ENCODE assay signal across 21 cellular contexts in genomic region chr16:87704754-87705353, GRCh38.
DNase-seq lines count a peak whose midpoint lies in the region; ATAC-seq, FAIRE-seq and TF ChIP-seq lines count a peak whose summit lies in the region.
"Had no signal": no experiment of that assay in that cellular context is flagged by ENCODE, and none has a peak within 500 bp of the region (broad histone marks: within the 10 kb centered on the region; RNA-seq: fewer than 3 reads in every experiment).

No MANE protein-coding gene starts in this region.

- FAIRE-seq in urothelium cell line (lab: Jason Lieb, UNC) = no peak
- FAIRE-seq: A204.1, G401.6 had no signal

- H4K20me1 ChIP-seq in PC-9 (ENCODE audit: insufficient read depth) = peaks cover 11% of the 10 kb centered on the region; the same call in 1 of the 2 replicates

- no peak overlapping the region for H3K4me3 Mint-ChIP-seq in activated CD4-positive, alpha-beta memory T cell treated with anti-CD3 and anti-CD28 coated beads, Interleukin-2, amount 10 ng/mL, durations not matched to agents 7 days and 5 days
- H3K4me3 Mint-ChIP-seq in activated CD4-positive, alpha-beta memory T cell treated with anti-CD3 and anti-CD28 coated beads for 36 hours = no peak overlapping the region
- H3K4me3 Mint-ChIP-seq in T-helper 17 cell = peak overlapping the region; percentile 52
- H3K4me3 Mint-ChIP-seq in glutamatergic neuron (ENCODE audit: unreplicated experiment) = peak overlapping the region; percentile 55
- H3K4me3 Mint-ChIP-seq: effector memory CD8-positive, alpha-beta T cell; HFFc6 had no signal

- H3K27ac ChIP-seq in PC-9 = no peak overlapping the region
- H3K27ac ChIP-seq: C4-2B, HL-60, left ventricle myocardium inferior, upper lobe of right lung had no signal

- peaks cover 34% of the 10 kb centered on the region for H3K36me3 Mint-ChIP-seq in activated CD4-positive, alpha-beta memory T cell treated with anti-CD3 and anti-CD28 coated beads, Interleukin-2, amount 10 ng/mL, durations not matched to agents 7 days and 5 days (ENCODE audit: low read depth)
- peaks cover 19% of the 10 kb centered on the region for H3K36me3 Mint-ChIP-seq in activated CD4-positive, alpha-beta memory T cell treated with anti-CD3 and anti-CD28 coated beads for 36 hours
- H3K36me3 Mint-ChIP-seq in T-helper 17 cell (ENCODE audit: low read depth) = no peaks in the 10 kb centered on the region
- H3K36me3 Mint-ChIP-seq in glutamatergic neuron (ENCODE audit: unreplicated experiment) = no peaks in the 10 kb centered on the region

- no peak overlapping the region for H3K4me3 ChIP-seq in PC-9
- H3K4me3 ChIP-seq: left ventricle myocardium inferior, upper lobe of right lung had no signal

- intact Hi-C loops in activated CD4-positive, alpha-beta memory T cell treated with anti-CD3 and anti-CD28 coated beads for 36 hours (cut with micrococcal nuclease) = no loop called here
- intact Hi-C loops in posterior cingulate gyrus (cut with DNase I) (loop anchor here (1.0 kb wide), 1 partner anchor 63 kb away; no protein-coding TSS in a partner anchor), PC-9 (cut with micrococcal nuclease; ENCODE audit: unreplicated experiment) (no loop called here)

- no peak for DNase-seq in activated CD4-positive, alpha-beta memory T cell treated with anti-CD3 and anti-CD28 coated beads, Interleukin-2, amount 10 ng/mL, durations not matched to agents 7 days and 5 days
- no peak for DNase-seq in activated CD4-positive, alpha-beta memory T cell treated with anti-CD3 and anti-CD28 coated beads for 36 hours
- DNase-seq in T-helper 17 cell (no peak), glutamatergic neuron (no peak), posterior cingulate gyrus (peak in 7 of 10 donors; percentile 50 to 90 (median 57)), PC-9 (no peak), urothelium cell line (ENCODE audit: low spot score) (no peak)
- DNase-seq in activated T-cell treated with anti-CD3 and anti-CD28 coated beads, Interleukin-2, amount 50 U/mL, for 1 hour = no peak
- DNase-seq: activated T-cell treated with anti-CD3 and anti-CD28 coated beads for 4 hours; effector memory CD8-positive, alpha-beta T cell; HFFc6; left ventricle myocardium inferior; MM.1S; NCI-H2171; NCI-H526 treated with DMSO at 0.1 percent for 48 hours; stimulated activated CD4-positive, alpha-beta T cell treated with anti-CD3 and anti-CD28 coated beads, Interleukin-4, amount 100 ng/mL, for 1 hour had no signal

- H3K27me3 ChIP-seq in PC-9 (ENCODE audit: insufficient read depth, low read depth) = no peaks in the 10 kb centered on the region
- H3K27me3 ChIP-seq: upper lobe of right lung had no signal

- H3K9me3 Mint-ChIP-seq in activated CD4-positive, alpha-beta memory T cell treated with anti-CD3 and anti-CD28 coated beads, Interleukin-2, amount 10 ng/mL, durations not matched to agents 7 days and 5 days = no peaks in the 10 kb centered on the region
- H3K9me3 Mint-ChIP-seq in activated CD4-positive, alpha-beta memory T cell treated with anti-CD3 and anti-CD28 coated beads for 36 hours = no peaks in the 10 kb centered on the region
- peaks cover 14% of the 10 kb centered on the region for H3K9me3 Mint-ChIP-seq in glutamatergic neuron (ENCODE audit: unreplicated experiment)
- H3K9me3 Mint-ChIP-seq: effector memory CD8-positive, alpha-beta T cell; HFFc6 had no signal

- H3K9me2 ChIP-seq in PC-9 (ENCODE audit: insufficient read depth) = no peaks in the 10 kb centered on the region

- no peak overlapping the region for H2AFZ ChIP-seq in PC-9

- no peaks in the 10 kb centered on the region for H3K4me1 ChIP-seq in PC-9 (replicated peaks; ENCODE audit: insufficient read depth)
- H3K4me1 ChIP-seq: upper lobe of right lung had no signal

- ATAC-seq in T-helper 17 cell = no peak
- ATAC-seq: effector memory CD8-positive, alpha-beta T cell had no signal

- no peaks in the 10 kb centered on the region for H3K27me3 Mint-ChIP-seq in activated CD4-positive, alpha-beta memory T cell treated with anti-CD3 and anti-CD28 coated beads, Interleukin-2, amount 10 ng/mL, durations not matched to agents 7 days and 5 days
- H3K27me3 Mint-ChIP-seq in activated CD4-positive, alpha-beta memory T cell treated with anti-CD3 and anti-CD28 coated beads for 36 hours = no peaks in the 10 kb centered on the region
- H3K27me3 Mint-ChIP-seq in T-helper 17 cell (no peaks in the 10 kb centered on the region), glutamatergic neuron (ENCODE audit: unreplicated experiment) (peaks cover 5% of the 10 kb centered on the region)
- H3K27me3 Mint-ChIP-seq: effector memory CD8-positive, alpha-beta T cell had no signal

- H3K4me2 ChIP-seq in PC-9 = no peak overlapping the region

- H3K4me1 Mint-ChIP-seq in activated CD4-positive, alpha-beta memory T cell treated with anti-CD3 and anti-CD28 coated beads, Interleukin-2, amount 10 ng/mL, durations not matched to agents 7 days and 5 days = peaks cover 41% of the 10 kb centered on the region
- H3K4me1 Mint-ChIP-seq in activated CD4-positive, alpha-beta memory T cell treated with anti-CD3 and anti-CD28 coated beads for 36 hours (ENCODE audit: low read depth) = peaks cover 33% of the 10 kb centered on the region
- H3K4me1 Mint-ChIP-seq in T-helper 17 cell = peaks cover 30% of the 10 kb centered on the region
- peaks cover 38% of the 10 kb centered on the region for H3K4me1 Mint-ChIP-seq in glutamatergic neuron (ENCODE audit: low read depth, unreplicated experiment)

- peaks cover 7% of the 10 kb centered on the region; the same call in 1 of the 2 replicates for H3K36me3 ChIP-seq in PC-9 (ENCODE audit: low read depth)

- H3K9me3 ChIP-seq in T-helper 17 cell (ENCODE audit: control insufficient read depth, low read length, poor library complexity, severe bottlenecking) (no peaks in the 10 kb centered on the region), PC-9 (ENCODE audit: insufficient read depth, low read depth) (no peaks in the 10 kb centered on the region)
- H3K9me3 ChIP-seq: left ventricle myocardium inferior, upper lobe of right lung had no signal

- peak overlapping the region; percentile 36 for H3K27ac Mint-ChIP-seq in activated CD4-positive, alpha-beta memory T cell treated with anti-CD3 and anti-CD28 coated beads, Interleukin-2, amount 10 ng/mL, durations not matched to agents 7 days and 5 days
- no peak overlapping the region for H3K27ac Mint-ChIP-seq in activated CD4-positive, alpha-beta memory T cell treated with anti-CD3 and anti-CD28 coated beads for 36 hours
- H3K27ac Mint-ChIP-seq in T-helper 17 cell (no peak overlapping the region), glutamatergic neuron (ENCODE audit: unreplicated experiment) (peak overlapping the region; percentile 34)
- H3K27ac Mint-ChIP-seq: effector memory CD8-positive, alpha-beta T cell; HFFc6 had no signal

- POLR2A ChIA-PET in activated CD4-positive, alpha-beta memory T cell treated with anti-CD3 and anti-CD28 coated beads, Interleukin-2, amount 10 ng/mL, durations not matched to agents 7 days and 5 days (lab: Charles Lee) = no interaction called here
- POLR2A ChIA-PET in activated CD4-positive, alpha-beta memory T cell treated with anti-CD3 and anti-CD28 coated beads for 36 hours (lab: Charles Lee) = no interaction called here
- POLR2A ChIA-PET in PC-9 (lab: Charles Lee; ENCODE audit: unreplicated experiment) = no interaction called here

- no TSS peak for BruUV-seq in PC-9 (replicated peaks; lab: Mats Ljungman, UMichigan)

- TF ChIP-seq CTCF in glutamatergic neuron (IDR thresholded peaks at IDR 0.05; ENCODE audit: partially characterized antibody, unreplicated experiment) (no peak), PC-9 (conservative IDR thresholded peaks at IDR 0.05) (no peak)

- H3K79me2 ChIP-seq in PC-9 (ENCODE audit: low read depth) = no peaks in the 10 kb centered on the region

- CTCF ChIA-PET in activated CD4-positive, alpha-beta memory T cell treated with anti-CD3 and anti-CD28 coated beads, Interleukin-2, amount 10 ng/mL, durations not matched to agents 7 days and 5 days (lab: Charles Lee) = interaction anchor here (1.5 kb wide), 1 partner anchor 166 kb away, joined by 3 read pairs; no protein-coding TSS in a partner anchor
- CTCF ChIA-PET in activated CD4-positive, alpha-beta memory T cell treated with anti-CD3 and anti-CD28 coated beads for 36 hours (lab: Charles Lee) = no interaction called here
- CTCF ChIA-PET in PC-9 (lab: Charles Lee) = no interaction called here

- H3F3A ChIP-seq in PC-9 (ENCODE audit: insufficient read depth, low read depth) = no peaks in the 10 kb centered on the region

Comparison
In these comparisons a context has a peak if more than half of its experiments do, and no peak if none do; other contexts are left out.
1. H3K27ac Mint-ChIP-seq: peak in activated CD4-positive, alpha-beta memory T cell treated with anti-CD3 and anti-CD28 coated beads, Interleukin-2, amount 10 ng/mL, durations not matched to agents 7 days and 5 days (single experiment) and glutamatergic neuron (single experiment); none in activated CD4-positive, alpha-beta memory T cell treated with anti-CD3 and anti-CD28 coated beads for 36 hours (single experiment) and T-helper 17 cell (single experiment).
2. DNase-seq: peak in posterior cingulate gyrus (7 of 10); none in activated CD4-positive, alpha-beta memory T cell treated with anti-CD3 and anti-CD28 coated beads, Interleukin-2, amount 10 ng/mL, durations not matched to agents 7 days and 5 days (single experiment), activated CD4-positive, alpha-beta memory T cell treated with anti-CD3 and anti-CD28 coated beads for 36 hours (single experiment), T-helper 17 cell (0 of 3), glutamatergic neuron (single experiment), activated T-cell treated with anti-CD3 and anti-CD28 coated beads, Interleukin-2, amount 50 U/mL, for 1 hour (single experiment), PC-9 (0 of 2) and urothelium cell line (single experiment).
3. H3K4me3 Mint-ChIP-seq: peak in T-helper 17 cell (single experiment) and glutamatergic neuron (single experiment); none in activated CD4-positive, alpha-beta memory T cell treated with anti-CD3 and anti-CD28 coated beads, Interleukin-2, amount 10 ng/mL, durations not matched to agents 7 days and 5 days (single experiment) and activated CD4-positive, alpha-beta memory T cell treated with anti-CD3 and anti-CD28 coated beads for 36 hours (single experiment).